Comparison of ENCODE assay signal across 14 cellular contexts in the genomic region with DNA sequence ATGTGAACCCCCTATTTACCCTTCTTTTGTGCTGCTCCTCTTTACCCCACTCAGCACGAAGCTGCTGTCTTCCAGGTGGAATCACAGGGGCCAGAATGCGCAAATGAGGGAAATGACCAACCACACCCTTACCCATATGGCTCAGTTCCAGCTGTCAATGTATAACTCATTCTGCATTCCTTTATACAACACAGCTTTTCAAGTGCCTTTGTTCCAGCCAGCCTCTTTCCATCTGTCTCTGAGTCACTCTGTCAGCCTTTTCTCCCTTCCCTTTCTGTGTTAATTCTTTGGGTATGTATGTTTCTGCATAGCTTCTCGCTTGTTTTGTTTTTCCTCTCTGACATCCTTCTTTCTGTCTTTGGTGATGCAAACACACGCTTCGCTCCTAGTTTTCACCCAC. TPM values are rescaled to one million over a fixed set of nuclear protein-coding genes. Genes with fewer than 3 reads are reported as not detected.
DNase-seq lines count a peak whose midpoint lies in the region; ATAC-seq and TF ChIP-seq lines count a peak whose summit lies in the region.
"Had no signal": no experiment of that assay in that cellular context is flagged by ENCODE, and none has a peak within 500 bp of the region (broad histone marks: within the 10 kb centered on the region; RNA-seq: fewer than 3 reads in every experiment).

No MANE protein-coding gene starts in this region.

- TF ChIP-seq CTCF in HCT116 (IDR thresholded peaks at IDR 0.05 in 2 of 3, conservative IDR thresholded peaks at IDR 0.05 in 1 of 3; ENCODE audit: borderline replicate concordance in 1 of 3, insufficient read depth in 1 of 3, low read depth in 2 of 3, low read length in 2 of 3) (no peak), SK-N-SH (IDR thresholded peaks at IDR 0.05) (no peak), fibroblast of villous mesenchyme (IDR thresholded peaks at IDR 0.05; ENCODE audit: insufficient read depth, low read depth, low read length) (no peak)

- no peak overlapping the region for H3K27ac ChIP-seq in HCT116 (ENCODE audit: low read depth, low read length)
- no peak overlapping the region for H3K27ac ChIP-seq in SK-N-SH (ENCODE audit: low read depth in 2 of 2, low read length in 1 of 2)
- H3K27ac ChIP-seq: skin epidermis had no signal

- H3K9me3 ChIP-seq in HCT116 (ENCODE audit: control insufficient read depth in 1 of 2, insufficient read depth in 1 of 2, low read depth in 1 of 2, low read length in 2 of 2) (no peaks in the 10 kb centered on the region), SK-N-SH (no peaks in the 10 kb centered on the region)

- CTCF ChIA-PET in HCT116 (lab: Charles Lee) (no interaction called here), SK-N-SH (lab: Yijun Ruan, JAX) (no interaction called here)

- TF ChIP-seq POLR2A in HCT116 (IDR thresholded peaks at IDR 0.05; ENCODE audit: borderline replicate concordance, extremely low read depth, insufficient read depth, insufficient read length): no peak

- H3F3A ChIP-seq in SK-N-SH (replicated peaks; ENCODE audit: insufficient read depth): no peaks in the 10 kb centered on the region

- H3K4me2 ChIP-seq in HCT116 (ENCODE audit: low read length): peak overlapping the region; percentile 43
- H3K4me2 ChIP-seq in SK-N-SH: peak overlapping the region; percentile 46; the same call in 1 of the 2 replicates

- no peaks in the 10 kb centered on the region for H3K27me3 ChIP-seq in HCT116 (ENCODE audit: insufficient read depth, low read length)
- H3K27me3 ChIP-seq in SK-N-SH (ENCODE audit: insufficient read depth): no peaks in the 10 kb centered on the region

- H3K4me3 ChIP-seq in HCT116 (replicated peaks in 1 of 2; ENCODE audit: low read depth in 1 of 2, low read length in 2 of 2) (no peak overlapping the region), SK-N-SH (ENCODE audit: low read depth in 2 of 2, low read length in 1 of 2) (no peak overlapping the region), fibroblast of villous mesenchyme (ENCODE audit: low read depth, low read length) (no peak overlapping the region), skeletal muscle cell (ENCODE audit: low read depth, low read length) (no peak overlapping the region)
- H3K4me3 ChIP-seq: K562, skin epidermis had no signal

- RAD21 ChIA-PET in HCT116 (lab: Charles Lee; ENCODE audit: low non-redundant PET in 1 of 2, low total read pairs in 2 of 2, uncharacterized antibody in 2 of 2, unreplicated experiment in 2 of 2): no interaction called here

- H3K4me1 ChIP-seq in HCT116 (ENCODE audit: control insufficient read depth in 1 of 2, insufficient read depth in 2 of 2, low read length in 2 of 2) (peaks cover 7 to 12% of the 10 kb centered on the region in 2 experiments), SK-N-SH (ENCODE audit: control insufficient read depth in 1 of 2, insufficient read depth in 2 of 2, low read depth in 1 of 2, low read length in 1 of 2) (no peaks in the 10 kb centered on the region; a peak in 1 of 4 replicates)

- H4K20me1 ChIP-seq in HCT116 (ENCODE audit: insufficient read depth) (no peaks in the 10 kb centered on the region), SK-N-SH (ENCODE audit: insufficient read depth) (no peaks in the 10 kb centered on the region)

- WGBS in SK-N-SH (ENCODE audit: low lambda C conversion rate): 18% methylated on average over 5 of the region's 5 CpGs

- DNase-seq in HCT116 (ENCODE audit: low read depth, low spot score) (peak; percentile 16), SK-N-SH (no peak), fibroblast of villous mesenchyme (ENCODE audit: low read depth) (peak; percentile 24), skeletal muscle cell (ENCODE audit: low read depth) (peak; percentile 26), D341Med (ENCODE audit: low spot score) (no peak)
- no peak for DNase-seq in NK-92 treated with Interleukin-12 subunit alpha and Interleukin-12 subunit beta, amount 100 ng/mL, for 24 hours (lab: John Stamatoyannopoulos, UW)
- no peak for DNase-seq in stimulated activated CD4-positive, alpha-beta T cell treated with anti-CD3 and anti-CD28 coated beads, Interleukin-4, amount 100 ng/mL, for 4 hours
- DNase-seq: activated CD4-positive, CD25-positive, alpha-beta regulatory T cell treated with anti-CD3 and anti-CD28 coated beads, Interleukin-2, amount 50 U/mL, for 72 hours; amniotic stem cell had no signal

- TF ChIP-seq EP300 in SK-N-SH (IDR thresholded peaks at IDR 0.05; ENCODE audit: borderline replicate concordance in 1 of 2, low read depth in 1 of 2, low read length in 1 of 2): no peak

- POLR2A ChIA-PET in HCT116 (lab: Charles Lee) (no interaction called here), SK-N-SH (lab: Yijun Ruan, JAX) (no interaction called here)

- H3K36me3 ChIP-seq in HCT116 (ENCODE audit: control insufficient read depth in 1 of 2, insufficient read depth in 2 of 2, low read length in 2 of 2): no peaks in the 10 kb centered on the region
- H3K36me3 ChIP-seq in SK-N-SH (replicated peaks in 1 of 2; ENCODE audit: control insufficient read depth in 1 of 2, insufficient read depth in 2 of 2, low read length in 1 of 2): peaks cover 0 to 8% of the 10 kb centered on the region in 2 experiments

- no peaks in the 10 kb centered on the region for H3K9me2 ChIP-seq in HCT116 (ENCODE audit: insufficient read depth)
- no peaks in the 10 kb centered on the region; the same call in 1 of the 2 replicates for H3K9me2 ChIP-seq in SK-N-SH

- peak; percentile 62 for ATAC-seq in HCT116
- ATAC-seq in HG03442 (IDR thresholded peaks at IDR 0.05; ENCODE audit: unreplicated experiment): no peak
- ATAC-seq: K562 had no signal

- intact Hi-C loops in HCT116 (cut with micrococcal nuclease): no loop called here

- no TSS peak for BruUV-seq in HCT116 (replicated peaks; lab: Mats Ljungman, UMichigan)

- no peak overlapping the region for H2AFZ ChIP-seq in HCT116 (ENCODE audit: low read depth, low read length, poor library complexity, severe bottlenecking)
- no peak overlapping the region for H2AFZ ChIP-seq in SK-N-SH (ENCODE audit: low read depth)

- H3K9ac ChIP-seq in HCT116 (ENCODE audit: low read length): no peak overlapping the region
- no peak overlapping the region for H3K9ac ChIP-seq in SK-N-SH

- H3K79me2 ChIP-seq in HCT116 (ENCODE audit: insufficient read depth, low read length): no peaks in the 10 kb centered on the region
- H3K79me2 ChIP-seq in SK-N-SH (ENCODE audit: insufficient read depth): no peaks in the 10 kb centered on the region

- TF ChIP-seq RAD21 in HCT116 (IDR thresholded peaks at IDR 0.05; ENCODE audit: low read depth) (no peak), SK-N-SH (IDR thresholded peaks at IDR 0.05; ENCODE audit: low read length) (no peak)

TF ChIP-seq in HCT116, 20 proteins besides CTCF, POLR2A, EP300 and RAD21:
- TF ChIP-seq, protein P1, sequence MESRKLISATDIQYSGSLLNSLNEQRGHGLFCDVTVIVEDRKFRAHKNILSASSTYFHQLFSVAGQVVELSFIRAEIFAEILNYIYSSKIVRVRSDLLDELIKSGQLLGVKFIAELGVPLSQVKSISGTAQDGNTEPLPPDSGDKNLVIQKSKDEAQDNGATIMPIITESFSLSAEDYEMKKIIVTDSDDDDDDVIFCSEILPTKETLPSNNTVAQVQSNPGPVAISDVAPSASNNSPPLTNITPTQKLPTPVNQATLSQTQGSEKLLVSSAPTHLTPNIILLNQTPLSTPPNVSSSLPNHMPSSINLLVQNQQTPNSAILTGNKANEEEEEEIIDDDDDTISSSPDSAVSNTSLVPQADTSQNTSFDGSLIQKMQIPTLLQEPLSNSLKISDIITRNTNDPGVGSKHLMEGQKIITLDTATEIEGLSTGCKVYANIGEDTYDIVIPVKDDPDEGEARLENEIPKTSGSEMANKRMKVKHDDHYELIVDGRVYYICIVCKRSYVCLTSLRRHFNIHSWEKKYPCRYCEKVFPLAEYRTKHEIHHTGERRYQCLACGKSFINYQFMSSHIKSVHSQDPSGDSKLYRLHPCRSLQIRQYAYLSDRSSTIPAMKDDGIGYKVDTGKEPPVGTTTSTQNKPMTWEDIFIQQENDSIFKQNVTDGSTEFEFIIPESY (IDR thresholded peaks at IDR 0.05; ENCODE audit: extremely low read depth, insufficient replicate concordance, low read length): no peak
- TF ChIP-seq, protein P2, sequence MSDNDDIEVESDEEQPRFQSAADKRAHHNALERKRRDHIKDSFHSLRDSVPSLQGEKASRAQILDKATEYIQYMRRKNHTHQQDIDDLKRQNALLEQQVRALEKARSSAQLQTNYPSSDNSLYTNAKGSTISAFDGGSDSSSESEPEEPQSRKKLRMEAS (IDR thresholded peaks at IDR 0.05): no peak
- TF ChIP-seq EZH2phosphoT487 (IDR thresholded peaks at IDR 0.05; ENCODE audit: borderline replicate concordance): no peak

TF ChIP-seq in SK-N-SH, 30 proteins besides CTCF, POLR2A, EP300 and RAD21:
- peak; percentile 44; the same call in 1 of the 2 replicates for TF ChIP-seq FOSL2 (IDR thresholded peaks at IDR 0.05; ENCODE audit: borderline replicate concordance, low read depth)
- TF ChIP-seq, protein P3, sequence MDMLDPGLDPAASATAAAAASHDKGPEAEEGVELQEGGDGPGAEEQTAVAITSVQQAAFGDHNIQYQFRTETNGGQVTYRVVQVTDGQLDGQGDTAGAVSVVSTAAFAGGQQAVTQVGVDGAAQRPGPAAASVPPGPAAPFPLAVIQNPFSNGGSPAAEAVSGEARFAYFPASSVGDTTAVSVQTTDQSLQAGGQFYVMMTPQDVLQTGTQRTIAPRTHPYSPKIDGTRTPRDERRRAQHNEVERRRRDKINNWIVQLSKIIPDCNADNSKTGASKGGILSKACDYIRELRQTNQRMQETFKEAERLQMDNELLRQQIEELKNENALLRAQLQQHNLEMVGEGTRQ (IDR thresholded peaks at IDR 0.05; ENCODE audit: borderline replicate concordance, low read depth, low read length): no peak
- TF ChIP-seq TCF12 (IDR thresholded peaks at IDR 0.05): peak; percentile 71
- peak; percentile 22 for TF ChIP-seq NFIC (IDR thresholded peaks at IDR 0.05; ENCODE audit: borderline replicate concordance)
- TF ChIP-seq JUND (IDR thresholded peaks at IDR 0.05): peak; percentile 50

RNA-seq across cellular contexts. Expression of a gene that starts 54.6 kb away (rescaled TPM):
- total RNA-seq in HCT116 (2021; ENCODE audit: unreplicated experiment) (not detected), fibroblast of villous mesenchyme (not detected in 2 replicates)
- not detected in 2 replicates for polyA plus RNA-seq in HCT116 (2012)
- polyA plus RNA-seq in SK-N-SH (2012; rRNA removed): not detected in 2 replicates
- not detected in 2 replicates for polyA plus RNA-seq in SK-N-SH (2012; cell fraction: cytosol; rRNA removed)
- polyA plus RNA-seq in SK-N-SH (2012; cell fraction: nucleus; rRNA removed): not detected in 2 replicates
- total RNA-seq: H1, K562, OCI-LY7 had no signal
- polyA plus RNA-seq: K562 had no signal

Comparison
In these comparisons a context has a peak if more than half of its experiments do, and no peak if none do; other contexts are left out.
1. DNase-seq: peak in HCT116 (single experiment), fibroblast of villous mesenchyme (single experiment) and skeletal muscle cell (single experiment); none in SK-N-SH (single experiment), D341Med (single experiment), NK-92 treated with Interleukin-12 subunit alpha and Interleukin-12 subunit beta, amount 100 ng/mL, for 24 hours (single experiment) and stimulated activated CD4-positive, alpha-beta T cell treated with anti-CD3 and anti-CD28 coated beads, Interleukin-4, amount 100 ng/mL, for 4 hours (0 of 2).